ENCODE assay signal across 8 cellular contexts in genomic region chr11:68120212-68121066, GRCh38. TPM values are rescaled to one million over a fixed set of nuclear protein-coding genes. Genes with fewer than 3 reads are reported as not detected.
DNase-seq lines count a peak whose midpoint lies in the region; ATAC-seq and TF ChIP-seq lines count a peak whose summit lies in the region.

No MANE protein-coding gene starts in this region.

- TF ChIP-seq CTCF in RWPE2 (IDR thresholded peaks at IDR 0.05; ENCODE audit: poor library complexity, severe bottlenecking), result no peak

- H2AFZ ChIP-seq in ACC112 (ENCODE audit: low read length, unreplicated experiment), result peak overlapping the region; percentile 57

- intact Hi-C loops in left ventricle myocardium superior (cut with micrococcal nuclease) (no loop called here), posterior vena cava (cut with DNase I) (no loop called here)

- ATAC-seq in GM18520 (IDR thresholded peaks at IDR 0.05; ENCODE audit: unreplicated experiment) (peak; percentile 6), HG03135 (IDR thresholded peaks at IDR 0.05; ENCODE audit: unreplicated experiment) (peak; percentile 15), RWPE2 (ENCODE audit: low read depth) (no peak), left ventricle myocardium superior (no peak), HG03469 (IDR thresholded peaks at IDR 0.05; ENCODE audit: unreplicated experiment) (no peak)

- peak overlapping the region; percentile 92 for H3K4me3 ChIP-seq in ACC112 (ENCODE audit: low read depth, low read length)
- peak overlapping the region; percentile 98 for H3K4me3 ChIP-seq in RWPE2 (ENCODE audit: severe bottlenecking)

- H3K36me3 ChIP-seq in ACC112 (ENCODE audit: insufficient read depth, low read length) (no peaks in the 10 kb centered on the region), RWPE2 (ENCODE audit: low read depth) (no peaks in the 10 kb centered on the region)

- H3K27ac ChIP-seq in ACC112 (ENCODE audit: low read depth, low read length), result peak overlapping the region; percentile 37; the same call in 1 of the 2 replicates
- peak overlapping the region; percentile 34 for H3K27ac ChIP-seq in RWPE2 (ENCODE audit: poor library complexity, severe bottlenecking)
- peak overlapping the region; percentile 69 for H3K27ac ChIP-seq in adipose tissue (ENCODE audit: low read depth, low read length)

- H3K27me3 ChIP-seq in ACC112 (ENCODE audit: insufficient read depth, low read length), result no peaks in the 10 kb centered on the region
- no peaks in the 10 kb centered on the region for H3K27me3 ChIP-seq in RWPE2 (ENCODE audit: insufficient read depth, poor library complexity, severe bottlenecking)

- peaks cover 26% of the 10 kb centered on the region for H3K79me2 ChIP-seq in ACC112 (ENCODE audit: control insufficient read depth, insufficient read depth, low read length, unreplicated experiment)

- WGBS in adipose tissue, 3 donors, result 2 to 4% (median 2%) methylated on average over 32 to 69 of the region's 75 CpGs

- DNase-seq in RWPE2 (ENCODE audit: low spot score), result no peak
- DNase-seq in left ventricle myocardium superior, result peak; percentile 75
- peak; percentile 91 for DNase-seq in posterior vena cava (ENCODE audit: low spot score)

- H3K4me1 ChIP-seq in ACC112 (ENCODE audit: control insufficient read depth, insufficient read depth, low read length, unreplicated experiment), result peaks cover 14% of the 10 kb centered on the region
- no peaks in the 10 kb centered on the region for H3K4me1 ChIP-seq in RWPE2 (ENCODE audit: insufficient read depth, poor library complexity, severe bottlenecking)

- no peaks in the 10 kb centered on the region for H3K9me3 ChIP-seq in RWPE2 (ENCODE audit: severe bottlenecking)

RNA-seq across cellular contexts. Expression of gene CHKA, which starts 0.7 kb away (rescaled TPM):
- polyA plus RNA-seq in adipose tissue, result 10 to 100 TPM; 14.3 to 16.4 (median 16.0) TPM
- total RNA-seq in left ventricle myocardium superior (10.6 TPM), posterior vena cava (10 to 100 TPM; 10.9 to 13.8 TPM)

Comparison
In these comparisons a context has a peak if more than half of its experiments do, and no peak if none do; other contexts are left out.
1. ATAC-seq: peak in GM18520 (single experiment) and HG03135 (single experiment); none in RWPE2 (single experiment), left ventricle myocardium superior (single experiment) and HG03469 (single experiment).
2. Peak in every context shown above with its lines, with median percentiles within 50 percentile points of each other: H3K27ac ChIP-seq.